ENCODE assay signal across 1 cellular context in genomic region chr20:36036688-36037087, GRCh38.
TF ChIP-seq lines count a peak whose summit lies in the region.

No MANE protein-coding gene starts in this region.

TF ChIP-seq in HepG2, 621 proteins besides CTCF, POLR2A, EP300 and RAD21 (continued from another document):
- no peak for TF ChIP-seq AFF4 (CRISPR knock-in tag; IDR thresholded peaks at IDR 0.05)
TF ChIP-seq in HepG2: peak in this region for 3.
